Comparison of ENCODE assay signal across 10 cellular contexts in genomic region chr14:74239848-74240793, GRCh38. TPM values are rescaled to one million over a fixed set of nuclear protein-coding genes. Genes with fewer than 3 reads are reported as not detected.
DNase-seq lines count a peak whose midpoint lies in the region; ATAC-seq and TF ChIP-seq lines count a peak whose summit lies in the region.
"Had no signal": no experiment of that assay in that cellular context is flagged by ENCODE, and none has a peak within 500 bp of the region (broad histone marks: within the 10 kb centered on the region; RNA-seq: fewer than 3 reads in every experiment).

No MANE protein-coding gene starts in this region.

- H3K4me3 Mint-ChIP-seq in T-cell = peak overlapping the region; percentile 50 to 74 (median 51)

- TF ChIP-seq CTCF in heart right ventricle (IDR thresholded peaks at IDR 0.05) = no peak

- H2BK5ac ChIP-seq in trophoblast cell (ENCODE audit: low read depth, low read length, poor library complexity) = no peak overlapping the region

- H2BK120ac ChIP-seq in trophoblast cell (ENCODE audit: insufficient read depth, low read length, poor library complexity) = no peak overlapping the region

- H3K9ac ChIP-seq in ES-I3 (ENCODE audit: low read depth, low read length) = peak overlapping the region; percentile 31; the same call in 1 of the 2 replicates
- no peak overlapping the region for H3K9ac ChIP-seq in trophoblast cell (ENCODE audit: low read length)

- H3K18ac ChIP-seq in trophoblast cell (ENCODE audit: low read length) = no peak overlapping the region

- H2AK5ac ChIP-seq in trophoblast cell (ENCODE audit: low read length) = no peak overlapping the region

- H3K27me3 Mint-ChIP-seq in T-cell = peaks cover 65 to 85% of the 10 kb centered on the region in 2 donors

- DNase-seq in T-cell = no peak
- DNase-seq in heart right ventricle = no peak
- no peak for DNase-seq in trophoblast cell
- no peak for DNase-seq in NCI-H510A treated with DMSO at 0.1 percent for 48 hours (lab: John Stamatoyannopoulos, UW)
- DNase-seq in stimulated activated CD4-positive, alpha-beta T cell treated with anti-CD3 and anti-CD28 coated beads, Interleukin-1b, Interleukin-23, amount 100 ng/mL, for 48 hours = no peak
- DNase-seq: activated CD4-positive, alpha-beta T cell treated with anti-CD3 and anti-CD28 coated beads, Interleukin-2, amount 50 U/mL, for 1 hour had no signal

- intact Hi-C loops in heart right ventricle (cut with DNase I) = no loop called here

- H3K9me3 Mint-ChIP-seq in T-cell = no peaks in the 10 kb centered on the region

- H3K4me1 ChIP-seq in ES-I3 (ENCODE audit: insufficient read depth, low read length) (peaks cover 13% of the 10 kb centered on the region), heart right ventricle (peaks cover 11 to 32% (median 24%) of the 10 kb centered on the region in 9 donors), trophoblast cell (ENCODE audit: control insufficient read depth in 1 of 2, insufficient read depth in 2 of 2, low read length in 2 of 2) (peaks cover 7 to 12% of the 10 kb centered on the region in 2 experiments)

- CTCF ChIA-PET in T-cell (lab: Charles Lee) = no interaction called here

- POLR2A ChIA-PET in T-cell (lab: Charles Lee) = no interaction called here

- peaks cover 43 to 89% (median 86%) of the 10 kb centered on the region in 7 donors for H3K27me3 ChIP-seq in heart right ventricle
- peaks cover 67% of the 10 kb centered on the region for H3K27me3 ChIP-seq in trophoblast cell (ENCODE audit: insufficient read depth, low read length)

- no peak overlapping the region for H4K91ac ChIP-seq in trophoblast cell (ENCODE audit: low read depth, low read length)

- H3K23ac ChIP-seq in trophoblast cell (ENCODE audit: low read length) = no peak overlapping the region

- ATAC-seq in T-cell (replicated peaks in 1 of 4) (peak in 1 of 4 experiments; percentile 20), heart right ventricle (peak in 3 of 8 donors; percentile 30 to 35 (median 32)), GM18511 (IDR thresholded peaks at IDR 0.05; ENCODE audit: unreplicated experiment) (no peak), GM21528 (IDR thresholded peaks at IDR 0.05; ENCODE audit: low FRiP score, unreplicated experiment) (no peak)

- no peaks in the 10 kb centered on the region for H3K9me3 ChIP-seq in ES-I3 (ENCODE audit: control insufficient read depth, insufficient read depth, low read length)
- H3K9me3 ChIP-seq in heart right ventricle = no peaks in the 10 kb centered on the region
- peaks cover 2% of the 10 kb centered on the region for H3K9me3 ChIP-seq in trophoblast cell (ENCODE audit: insufficient read depth, low read depth, low read length)

- H3K36me3 ChIP-seq in ES-I3 (ENCODE audit: insufficient read depth, low read length) (no peaks in the 10 kb centered on the region), heart right ventricle (no peaks in the 10 kb centered on the region), trophoblast cell (ENCODE audit: control insufficient read depth in 1 of 2, insufficient read depth in 2 of 2, low read length in 2 of 2) (no peaks in the 10 kb centered on the region)

- H4K12ac ChIP-seq in trophoblast cell (ENCODE audit: low read depth, low read length) = no peak overlapping the region

- H2BK12ac ChIP-seq in trophoblast cell (ENCODE audit: low read length) = no peak overlapping the region

- H3K4me1 Mint-ChIP-seq in T-cell = peaks cover 16 to 31% (median 19%) of the 10 kb centered on the region in 3 donors

- H3K27ac Mint-ChIP-seq in T-cell = no peak overlapping the region

- H3K27ac ChIP-seq in heart right ventricle (no peak overlapping the region), trophoblast cell (ENCODE audit: low read depth, low read length) (no peak overlapping the region)

- no peak overlapping the region for H3K14ac ChIP-seq in trophoblast cell (ENCODE audit: low read length)

- peak overlapping the region; percentile 37 for H3K4me2 ChIP-seq in trophoblast cell (ENCODE audit: low read length)

- no peak overlapping the region for H4K8ac ChIP-seq in trophoblast cell (ENCODE audit: low read depth, low read length)

- H3K4me3 ChIP-seq in heart right ventricle = peak overlapping the region; percentile 17 to 45 (median 27)
- H3K4me3 ChIP-seq in trophoblast cell (ENCODE audit: low read depth, low read length) = no peak overlapping the region

- H3K79me2 ChIP-seq in trophoblast cell (ENCODE audit: control insufficient read depth, insufficient read depth, low read length, poor library complexity) = no peaks in the 10 kb centered on the region

- H3K36me3 Mint-ChIP-seq in T-cell = no peaks in the 10 kb centered on the region

- 2 to 3% methylated on average over 90 to 94 of the region's 94 CpGs for WGBS in heart right ventricle, 2 donors
- WGBS in trophoblast cell (ENCODE audit: extremely low coverage, insufficient coverage, insufficient read length) = no CpG with 5 or more reads among the region's 94 CpGs

- H3K4ac ChIP-seq in trophoblast cell (ENCODE audit: low read depth, low read length) = no peak overlapping the region

- no peaks in the 10 kb centered on the region for H3K79me1 ChIP-seq in trophoblast cell (ENCODE audit: low read length)

- peak overlapping the region; percentile 35 for H2AFZ ChIP-seq in trophoblast cell (ENCODE audit: insufficient read depth, low read length, poor library complexity)

RNA-seq across cellular contexts. Expression of gene VSX2, which starts 0.9 kb away (rescaled TPM):
- total RNA-seq in T-cell = not detected
- total RNA-seq in heart right ventricle = not detected
- polyA plus RNA-seq in heart right ventricle = not detected
- not detected in 2 replicates for polyA plus RNA-seq in trophoblast cell (2013)
- total RNA-seq: epithelial cell of proximal tubule had no signal
